In genomic region chr1:26991310-26992116, GRCh38 we compare ENCODE assay signal across 9 cellular contexts. TPM values are rescaled to one million over a fixed set of nuclear protein-coding genes. Genes with fewer than 3 reads are reported as not detected.
DNase-seq lines count a peak whose midpoint lies in the region; ATAC-seq and TF ChIP-seq lines count a peak whose summit lies in the region.
"Had no signal": no experiment of that assay in that cellular context is flagged by ENCODE, and none has a peak within 500 bp of the region (broad histone marks: within the 10 kb centered on the region; RNA-seq: fewer than 3 reads in every experiment).

No MANE protein-coding gene starts in this region.

- H4K20me1 ChIP-seq in HCT116 (ENCODE audit: insufficient read depth): peaks cover 7% of the 10 kb centered on the region; the same call in 1 of the 2 replicates

- H3K27me3 ChIP-seq in HCT116 (ENCODE audit: insufficient read depth, low read length): no peaks in the 10 kb centered on the region
- peaks cover 23% of the 10 kb centered on the region for H3K27me3 ChIP-seq in WERI-Rb-1 (ENCODE audit: insufficient read depth, low read depth, severe bottlenecking)
- peaks cover 0 to 14% of the 10 kb centered on the region in 2 donors for H3K27me3 ChIP-seq in naive thymus-derived CD4-positive, alpha-beta T cell (ENCODE audit: control insufficient read depth in 2 of 2, insufficient read depth in 2 of 2, low read length in 2 of 2)
- no peaks in the 10 kb centered on the region for H3K27me3 ChIP-seq in thyroid gland
- no peaks in the 10 kb centered on the region for H3K27me3 ChIP-seq in right atrium auricular region

- no peak for TF ChIP-seq RAD21 in HCT116 (IDR thresholded peaks at IDR 0.05; ENCODE audit: low read depth)

- H3K36me3 Mint-ChIP-seq in naive thymus-derived CD4-positive, alpha-beta T cell: no peaks in the 10 kb centered on the region

- peak; percentile 57 for DNase-seq in COLO668 (lab: John Stamatoyannopoulos, UW; ENCODE audit: unreplicated experiment)
- DNase-seq in HCT116 (ENCODE audit: low read depth, low spot score): no peak
- peak; percentile 82 for DNase-seq in WERI-Rb-1
- no peak for DNase-seq in naive thymus-derived CD4-positive, alpha-beta T cell
- no peak for DNase-seq in thyroid gland
- no peak for DNase-seq in superior temporal gyrus (ENCODE audit: extremely low spot score)
- no peak for DNase-seq in coronary artery (ENCODE audit: low spot score)
- no peak for DNase-seq in right atrium auricular region (ENCODE audit: low spot score)

- POLR2A ChIA-PET in HCT116 (lab: Charles Lee): interaction anchor here (0.5 to 1.4 kb wide), 8 partner anchors 9 to 1852 kb away, joined by 3 to 7 read pairs (median 4); partner anchors contain the start of gene KDF1
- POLR2A ChIA-PET in naive thymus-derived CD4-positive, alpha-beta T cell (lab: Charles Lee): no interaction called here

- peak overlapping the region in 4 of 10 donors; percentile 25 to 36 (median 27) for H3K4me3 Mint-ChIP-seq in naive thymus-derived CD4-positive, alpha-beta T cell

- peaks cover 29% of the 10 kb centered on the region for H3K79me2 ChIP-seq in HCT116 (ENCODE audit: insufficient read depth, low read length)

- TF ChIP-seq POLR2A in HCT116 (IDR thresholded peaks at IDR 0.05; ENCODE audit: borderline replicate concordance, extremely low read depth, insufficient read depth, insufficient read length) (no peak), thyroid gland (IDR thresholded peaks at IDR 0.05) (no peak)

- H3K9me3 Mint-ChIP-seq in naive thymus-derived CD4-positive, alpha-beta T cell: peaks cover 0 to 1% (median 0%) of the 10 kb centered on the region in 11 donors

- peaks cover 30 to 65% (median 32%) of the 10 kb centered on the region in 5 donors for H3K27me3 Mint-ChIP-seq in naive thymus-derived CD4-positive, alpha-beta T cell

- BruUV-seq in HCT116 (replicated peaks; lab: Mats Ljungman, UMichigan): no TSS peak

- 47 to 53% methylated on average over 10 of the region's 10 CpGs for WGBS in thyroid gland, 2 donors

- H3K9ac ChIP-seq in HCT116 (ENCODE audit: low read length): peak overlapping the region; percentile 64

- TF ChIP-seq CTCF in HCT116 (IDR thresholded peaks at IDR 0.05 in 2 of 3, conservative IDR thresholded peaks at IDR 0.05 in 1 of 3; ENCODE audit: borderline replicate concordance in 1 of 3, insufficient read depth in 1 of 3, low read depth in 2 of 3, low read length in 2 of 3): no peak
- peak; percentile 53; the same call in 1 of the 2 replicates for TF ChIP-seq CTCF in WERI-Rb-1 (IDR thresholded peaks at IDR 0.05; ENCODE audit: low read depth, low read length)
- TF ChIP-seq CTCF in thyroid gland (IDR thresholded peaks at IDR 0.05): no peak
- no peak for TF ChIP-seq CTCF in coronary artery (IDR thresholded peaks at IDR 0.05)
- TF ChIP-seq CTCF in right atrium auricular region (IDR thresholded peaks at IDR 0.05): no peak

- H3K36me3 ChIP-seq in HCT116 (ENCODE audit: control insufficient read depth in 1 of 2, insufficient read depth in 2 of 2, low read length in 2 of 2): no peaks in the 10 kb centered on the region
- H3K36me3 ChIP-seq in WERI-Rb-1: no peaks in the 10 kb centered on the region; the same call in 1 of the 2 replicates
- H3K36me3 ChIP-seq in naive thymus-derived CD4-positive, alpha-beta T cell (ENCODE audit: control insufficient read depth in 2 of 3, insufficient read depth in 3 of 3, low read length in 3 of 3): no peaks in the 10 kb centered on the region
- H3K36me3 ChIP-seq in thyroid gland: no peaks in the 10 kb centered on the region
- H3K36me3 ChIP-seq in right atrium auricular region: no peaks in the 10 kb centered on the region

- no peak overlapping the region for H2AFZ ChIP-seq in HCT116 (ENCODE audit: low read depth, low read length, poor library complexity, severe bottlenecking)

- peak; percentile 29 for ATAC-seq in HCT116
- peak; percentile 78 for ATAC-seq in naive thymus-derived CD4-positive, alpha-beta T cell

- H3K27ac ChIP-seq in HCT116 (ENCODE audit: low read depth, low read length) (peak overlapping the region; percentile 94), WERI-Rb-1 (peak overlapping the region; percentile 45), thyroid gland (no peak overlapping the region), coronary artery (no peak overlapping the region), right atrium auricular region (no peak overlapping the region)
- H3K27ac ChIP-seq in naive thymus-derived CD4-positive, alpha-beta T cell (ENCODE audit: low read depth, low read length): no peak overlapping the region
- H3K27ac ChIP-seq: SK-N-MC had no signal

- peaks cover 5 to 22% (median 15%) of the 10 kb centered on the region in 7 donors for H3K4me1 Mint-ChIP-seq in naive thymus-derived CD4-positive, alpha-beta T cell

- H3K4me1 ChIP-seq in HCT116 (ENCODE audit: control insufficient read depth in 1 of 2, insufficient read depth in 2 of 2, low read length in 2 of 2) (peaks cover 55 to 73% of the 10 kb centered on the region in 2 experiments), thyroid gland (peaks cover 5 to 14% of the 10 kb centered on the region in 2 donors), right atrium auricular region (peaks cover 0 to 33% of the 10 kb centered on the region in 2 donors)
- H3K4me1 ChIP-seq in naive thymus-derived CD4-positive, alpha-beta T cell (ENCODE audit: control insufficient read depth in 2 of 2, insufficient read depth in 2 of 2, low read length in 2 of 2): peaks cover 5 to 14% of the 10 kb centered on the region in 2 donors

- H3K9me3 ChIP-seq in HCT116 (ENCODE audit: control insufficient read depth in 1 of 2, insufficient read depth in 1 of 2, low read depth in 1 of 2, low read length in 2 of 2): no peaks in the 10 kb centered on the region
- H3K9me3 ChIP-seq in WERI-Rb-1 (ENCODE audit: severe bottlenecking): no peaks in the 10 kb centered on the region
- H3K9me3 ChIP-seq in naive thymus-derived CD4-positive, alpha-beta T cell (ENCODE audit: control insufficient read depth in 2 of 3, low read length in 3 of 3): no peaks in the 10 kb centered on the region
- no peaks in the 10 kb centered on the region for H3K9me3 ChIP-seq in thyroid gland
- H3K9me3 ChIP-seq in right atrium auricular region: no peaks in the 10 kb centered on the region

- intact Hi-C loops in HCT116 (cut with micrococcal nuclease) (loop anchor here (2.0 kb wide), 1 partner anchor 31 kb away; the partner anchor contains the start of gene KDF1), thyroid gland (cut with DNase I) (no loop called here)
- intact Hi-C loops in naive thymus-derived CD4-positive, alpha-beta T cell (cut with micrococcal nuclease): loop anchor here in 1 of 2 donors (5.0 kb wide), 1 partner anchor 89 kb away; the partner anchor contains the start of gene GPATCH3

- no peaks in the 10 kb centered on the region for H3K9me2 ChIP-seq in HCT116 (ENCODE audit: insufficient read depth)

- RAD21 ChIA-PET in HCT116 (lab: Charles Lee; ENCODE audit: low non-redundant PET in 1 of 2, low total read pairs in 2 of 2, uncharacterized antibody in 2 of 2, unreplicated experiment in 2 of 2): interaction anchor here in 1 of 2 experiments (0.6 kb wide), 1 partner anchor 91 kb away, joined by 3 read pairs; the partner anchor contains the start of gene GPATCH3

- H3K4me3 ChIP-seq in HCT116 (replicated peaks in 1 of 2; ENCODE audit: low read depth in 1 of 2, low read length in 2 of 2) (peak overlapping the region; percentile 27 to 48), WERI-Rb-1 (ENCODE audit: low read depth, low read length) (no peak overlapping the region), thyroid gland (replicated peaks in 1 of 3) (no peak overlapping the region), coronary artery (no peak overlapping the region), right atrium auricular region (no peak overlapping the region)
- H3K4me3 ChIP-seq in naive thymus-derived CD4-positive, alpha-beta T cell (ENCODE audit: low read length): no peak overlapping the region
- H3K4me3 ChIP-seq: SK-N-MC had no signal

- H3K27ac Mint-ChIP-seq in naive thymus-derived CD4-positive, alpha-beta T cell: no peak overlapping the region

- H3K4me2 ChIP-seq in HCT116 (ENCODE audit: low read length): peak overlapping the region; percentile 90

- CTCF ChIA-PET in HCT116 (lab: Charles Lee): interaction anchor here (0.9 kb wide), 1 partner anchor 103 kb away, joined by 3 read pairs; no protein-coding TSS in a partner anchor
- CTCF ChIA-PET in naive thymus-derived CD4-positive, alpha-beta T cell (lab: Charles Lee): no interaction called here

TF ChIP-seq in HCT116, 20 proteins besides CTCF, POLR2A, EP300 and RAD21:
- TF ChIP-seq POLR2AphosphoS5 (IDR thresholded peaks at IDR 0.05; ENCODE audit: low read depth, low read length) (peak; percentile 77), CBX3 (IDR thresholded peaks at IDR 0.05; ENCODE audit: low read depth) (no peak), CEBPB (IDR thresholded peaks at IDR 0.05; ENCODE audit: low read depth) (no peak), FOSL1 (IDR thresholded peaks at IDR 0.05; ENCODE audit: low read depth) (no peak), ZNF274 (IDR thresholded peaks at IDR 0.05; ENCODE audit: low read depth, low read length) (no peak), TCF7L2 (IDR thresholded peaks at IDR 0.05; ENCODE audit: borderline replicate concordance, extremely low read depth, insufficient read depth, insufficient read length) (no peak), SP1 (IDR thresholded peaks at IDR 0.05; ENCODE audit: low read depth) (no peak)
TF ChIP-seq in HCT116: peak in this region for 1.

RNA-seq across cellular contexts. Expression of gene TRNP1, which starts 2.0 kb away (rescaled TPM):
- total RNA-seq in HCT116 (2021; ENCODE audit: unreplicated experiment): 76.9 TPM
- polyA plus RNA-seq in HCT116 (2012): 25.0 and 39.1 TPM in 2 replicates
- total RNA-seq in naive thymus-derived CD4-positive, alpha-beta T cell: 1 to 10 TPM in 1 of 5 experiments, under 1 TPM in 1, not detected in 3; 0.19 to 5.0 TPM
- polyA plus RNA-seq in naive thymus-derived CD4-positive, alpha-beta T cell: not detected
- total RNA-seq in thyroid gland: 1 to 10 TPM; 2.9 to 8.5 (median 6.5) TPM
- 100 to 1,000 TPM in 1 of 2 donors, 10 to 100 TPM in 1; 72.5 to 151 TPM for total RNA-seq in right atrium auricular region

RNA-seq across cellular contexts. Expression of gene TENT5B, which starts 21.1 kb away (rescaled TPM):
- total RNA-seq in HCT116 (2021; ENCODE audit: unreplicated experiment) (5.7 TPM), thyroid gland (10 to 100 TPM in 3 of 4 donors, 1 to 10 TPM in 1; 4.7 to 21.0 (median 11.8) TPM), right atrium auricular region (10 to 100 TPM; 31.6 to 34.8 TPM)
- polyA plus RNA-seq in HCT116 (2012): 5.8 and 6.0 TPM in 2 replicates
- total RNA-seq in naive thymus-derived CD4-positive, alpha-beta T cell: under 1 TPM in 1 of 5 experiments, not detected in 4; 0.88 TPM
- polyA plus RNA-seq in naive thymus-derived CD4-positive, alpha-beta T cell: not detected

RNA-seq across cellular contexts. Expression of gene KDF1, which starts 31.2 kb away (rescaled TPM):
- total RNA-seq in HCT116 (2021; ENCODE audit: unreplicated experiment) (23.0 TPM), thyroid gland (10 to 100 TPM; 13.2 to 30.3 (median 22.6) TPM), right atrium auricular region (under 1 TPM; 0.26 to 0.86 TPM)
- polyA plus RNA-seq in HCT116 (2012): 27.4 and 29.6 TPM in 2 replicates
- total RNA-seq in naive thymus-derived CD4-positive, alpha-beta T cell: 1 to 10 TPM in 4 of 5 experiments, not detected in 1; 1.7 to 2.2 (median 2.2) TPM
- 1 to 10 TPM; 6.9 to 9.5 TPM for polyA plus RNA-seq in naive thymus-derived CD4-positive, alpha-beta T cell

Comparison
In these comparisons a context has a peak if more than half of its experiments do, and no peak if none do; other contexts are left out.
1. DNase-seq: peak in COLO668 (single experiment) and WERI-Rb-1 (single experiment); none in HCT116 (single experiment), naive thymus-derived CD4-positive, alpha-beta T cell (0 of 9), thyroid gland (0 of 2), superior temporal gyrus (single experiment), coronary artery (single experiment) and right atrium auricular region (single experiment).
2. H3K27ac ChIP-seq: peak in HCT116 (single experiment) and WERI-Rb-1 (single experiment); none in naive thymus-derived CD4-positive, alpha-beta T cell (single experiment), thyroid gland (0 of 3), coronary artery (0 of 2) and right atrium auricular region (0 of 2).
3. H3K4me3 ChIP-seq: peak in HCT116 (2 of 2); none in WERI-Rb-1 (single experiment), naive thymus-derived CD4-positive, alpha-beta T cell (single experiment), thyroid gland (0 of 3), coronary artery (single experiment) and right atrium auricular region (0 of 2).